In genomic region chr4:129059028-129059427, GRCh38 we compare ENCODE assay signal across 9 cellular contexts.
"Had no signal": no experiment of that assay in that cellular context is flagged by ENCODE, and none has a peak within 500 bp of the region (broad histone marks: within the 10 kb centered on the region; RNA-seq: fewer than 3 reads in every experiment).

No MANE protein-coding gene starts in this region.

- FAIRE-seq: HTR-8/SVneo, K562 had no signal

- H2AFZ ChIP-seq: GM23248 had no signal

- DNase-seq: GM23248, GOT3, H7, IMR-90 had no signal

- H3K4me1 ChIP-seq: HAP-1 had no signal

- H3K9ac ChIP-seq: GM23248, KMS-11 had no signal

- H3K4me3 ChIP-seq: GM23248, HAP-1, K562 had no signal

- H3K36me3 ChIP-seq: HAP-1 had no signal

- ATAC-seq: HCT116, K562 had no signal

- H3K27ac ChIP-seq: GM23248, KMS-11 had no signal

- H3K4me2 ChIP-seq: KMS-11 had no signal
